Comparison of ENCODE assay signal across 2 cellular contexts in genomic region chr5:142412581-142412980, GRCh38.
TF ChIP-seq lines count a peak whose summit lies in the region.

No MANE protein-coding gene starts in this region.

TF ChIP-seq in IMR-90, 13 proteins besides CTCF, POLR2A, EP300 and RAD21 (continued from another document):
- TF ChIP-seq, protein P1, sequence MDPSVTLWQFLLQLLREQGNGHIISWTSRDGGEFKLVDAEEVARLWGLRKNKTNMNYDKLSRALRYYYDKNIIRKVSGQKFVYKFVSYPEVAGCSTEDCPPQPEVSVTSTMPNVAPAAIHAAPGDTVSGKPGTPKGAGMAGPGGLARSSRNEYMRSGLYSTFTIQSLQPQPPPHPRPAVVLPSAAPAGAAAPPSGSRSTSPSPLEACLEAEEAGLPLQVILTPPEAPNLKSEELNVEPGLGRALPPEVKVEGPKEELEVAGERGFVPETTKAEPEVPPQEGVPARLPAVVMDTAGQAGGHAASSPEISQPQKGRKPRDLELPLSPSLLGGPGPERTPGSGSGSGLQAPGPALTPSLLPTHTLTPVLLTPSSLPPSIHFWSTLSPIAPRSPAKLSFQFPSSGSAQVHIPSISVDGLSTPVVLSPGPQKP (IDR thresholded peaks at IDR 0.05; ENCODE audit: borderline replicate concordance, low read depth, low read length) = no peak
- TF ChIP-seq NFE2L2 (IDR thresholded peaks at IDR 0.05; ENCODE audit: low read depth, low read length) = no peak
- no peak for TF ChIP-seq RFX5 (IDR thresholded peaks at IDR 0.05; ENCODE audit: low read depth, low read length)
- TF ChIP-seq CHD1 (IDR thresholded peaks at IDR 0.05; ENCODE audit: low read depth, low read length) = no peak
- no peak for TF ChIP-seq CEBPB (IDR thresholded peaks at IDR 0.05; ENCODE audit: low read depth, low read length)

TF ChIP-seq in SK-N-SH treated with all-trans-retinoic acid at 6 μM for 48 hours, 23 proteins besides CTCF, POLR2A, EP300 and RAD21 (continued from another document):
- TF ChIP-seq TSHZ2 (CRISPR knock-in tag; IDR thresholded peaks at IDR 0.05) (no peak), OSR1 (CRISPR knock-in tag; IDR thresholded peaks at IDR 0.05) (no peak), TCF4 (CRISPR knock-in tag; IDR thresholded peaks at IDR 0.05; ENCODE audit: borderline replicate concordance) (no peak)
